ENCODE assay signal across 9 cellular contexts in the genomic region with DNA sequence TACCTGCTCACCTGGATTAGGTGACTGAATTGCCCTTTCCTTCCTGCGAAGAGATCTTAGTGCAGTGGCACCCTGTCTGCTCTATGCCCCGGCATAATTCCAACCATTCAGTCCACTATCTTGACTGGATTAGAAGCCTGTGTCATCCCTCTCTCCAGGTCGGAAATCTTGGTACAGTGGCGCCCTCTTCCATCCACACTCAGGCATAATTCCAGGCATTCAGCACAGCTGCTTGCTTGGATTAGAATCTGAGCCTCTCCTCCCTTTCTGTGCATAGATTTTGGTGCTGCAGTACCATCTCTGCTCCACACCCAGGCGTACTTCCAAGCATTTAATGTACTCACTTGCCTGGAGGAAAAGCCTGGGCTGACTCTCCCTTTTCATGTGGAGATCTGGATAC.
A peak's percentile ranks its signal among the peaks of the same experiment; 100 is the strongest.
DNase-seq lines count a peak whose midpoint lies in the region; ATAC-seq, FAIRE-seq and TF ChIP-seq lines count a peak whose summit lies in the region.
"Had no signal": no experiment of that assay in that cellular context is flagged by ENCODE, and none has a peak within 500 bp of the region (broad histone marks: within the 10 kb centered on the region; RNA-seq: fewer than 3 reads in every experiment).

No MANE protein-coding gene starts in this region.

- no peaks in the 10 kb centered on the region for H3K27me3 Mint-ChIP-seq in glutamatergic neuron (ENCODE audit: unreplicated experiment)

- FAIRE-seq in H54 (lab: Jason Lieb, UNC), result peak; percentile 81

- ATAC-seq in stimulated activated naive CD8-positive, alpha-beta T cell treated with anti-CD3 and anti-CD28 coated beads, Interleukin-15, Interleukin-2, amounts not matched to agents 100 U/mL and 50 U/mL, for 24 hours, result no peak
- ATAC-seq in HG02678 (IDR thresholded peaks at IDR 0.05; ENCODE audit: unreplicated experiment), result no peak

- H3K4me3 Mint-ChIP-seq in glutamatergic neuron (ENCODE audit: unreplicated experiment), result no peak overlapping the region

- H3K9me3 Mint-ChIP-seq in glutamatergic neuron (ENCODE audit: unreplicated experiment), result no peaks in the 10 kb centered on the region

- H3K4me1 Mint-ChIP-seq in glutamatergic neuron (ENCODE audit: low read depth, unreplicated experiment), result peaks cover 7% of the 10 kb centered on the region

- no peak overlapping the region for H3K27ac Mint-ChIP-seq in glutamatergic neuron (ENCODE audit: unreplicated experiment)

- no peaks in the 10 kb centered on the region for H3K36me3 Mint-ChIP-seq in glutamatergic neuron (ENCODE audit: unreplicated experiment)

- DNase-seq in ACHN (peak; percentile 48), H54 (ENCODE audit: insufficient read length, low spot score) (peak; percentile 15), NCI-H82 treated with DMSO at 0.1 percent for 48 hours (lab: John Stamatoyannopoulos, UW; ENCODE audit: unreplicated experiment) (peak; percentile 34), glutamatergic neuron (peak; percentile 57), ureter (ENCODE audit: low spot score) (no peak)
- DNase-seq in stimulated activated naive CD8-positive, alpha-beta T cell treated with anti-CD3 and anti-CD28 coated beads, Interleukin-15, Interleukin-2, amounts not matched to agents 100 U/mL and 50 U/mL, for 24 hours, result no peak
- DNase-seq in stimulated activated CD4-positive, alpha-beta T cell treated with anti-CD3 and anti-CD28 coated beads, Interleukin-12 subunit alpha, Interleukin-12 subunit beta, amount 100 ng/mL, for 4 hours, result no peak
- DNase-seq: T1000 had no signal

- TF ChIP-seq POLR2A in H54 (IDR thresholded peaks at IDR 0.05; ENCODE audit: low read depth, low read length), result no peak

- TF ChIP-seq CTCF in glutamatergic neuron (IDR thresholded peaks at IDR 0.05; ENCODE audit: partially characterized antibody, unreplicated experiment), result no peak

- in situ Hi-C loops in ACHN (cut with HindIII; ENCODE audit: low pct_ligation_motif_present, low pct_unique_long_range_greater_than_20kb, low sequenced_read_pairs), result no loop called here

Comparison
In these comparisons a context has a peak if more than half of its experiments do, and no peak if none do; other contexts are left out.
1. DNase-seq: peak in ACHN (single experiment), H54 (single experiment), NCI-H82 treated with DMSO at 0.1 percent for 48 hours (single experiment) and glutamatergic neuron (single experiment); none in ureter (single experiment), stimulated activated naive CD8-positive, alpha-beta T cell treated with anti-CD3 and anti-CD28 coated beads, Interleukin-15, Interleukin-2, amounts not matched to agents 100 U/mL and 50 U/mL, for 24 hours (single experiment) and stimulated activated CD4-positive, alpha-beta T cell treated with anti-CD3 and anti-CD28 coated beads, Interleukin-12 subunit alpha, Interleukin-12 subunit beta, amount 100 ng/mL, for 4 hours (single experiment).